17 cellular contexts compared by ENCODE assay signal in the genomic region with DNA sequence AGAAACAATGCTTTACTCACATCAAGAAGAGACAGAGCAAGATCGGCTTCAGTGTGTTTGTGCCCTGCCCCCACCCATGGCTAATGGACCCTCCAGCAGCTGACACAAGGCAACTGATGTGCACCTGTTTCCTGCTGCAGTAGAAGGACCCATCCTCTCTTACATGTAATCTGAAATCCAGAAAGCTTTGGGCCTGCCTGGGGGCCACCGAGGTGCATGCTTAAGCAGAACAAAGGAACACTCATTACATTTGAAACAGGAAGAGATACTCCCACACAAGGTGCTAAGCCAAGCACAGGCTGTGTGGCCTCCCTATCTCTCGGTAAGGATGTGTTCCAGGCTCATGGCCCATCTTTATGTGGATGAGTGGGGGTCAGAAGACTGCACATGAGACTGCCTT.
DNase-seq lines count a peak whose midpoint lies in the region; ATAC-seq and TF ChIP-seq lines count a peak whose summit lies in the region.
"Had no signal": no experiment of that assay in that cellular context is flagged by ENCODE, and none has a peak within 500 bp of the region (broad histone marks: within the 10 kb centered on the region; RNA-seq: fewer than 3 reads in every experiment).

No MANE protein-coding gene starts in this region.

- H3K27ac Mint-ChIP-seq in chondrocyte (ENCODE audit: unreplicated experiment) = no peak overlapping the region
- H3K27ac Mint-ChIP-seq: activated CD8-positive, alpha-beta T cell treated with anti-CD3 and anti-CD28 coated beads for 36 hours; memory B cell had no signal

- H3K36me3 ChIP-seq in SJCRH30 = no peaks in the 10 kb centered on the region; the same call in 1 of the 2 replicates
- H3K36me3 ChIP-seq: right lobe of liver had no signal

- POLR2A ChIA-PET in RWPE1 (lab: Yijun Ruan, JAX; ENCODE audit: low non-redundant PET) = no interaction called here

- H3K9me3 ChIP-seq in SJCRH30 (replicated peaks) = no peaks in the 10 kb centered on the region; the same call in 1 of the 2 replicates
- H3K9me3 ChIP-seq: right lobe of liver had no signal

- DNase-seq in SJCRH30 (peak; percentile 93 to 96), chondrocyte (ENCODE audit: low spot score) (no peak), RWPE1 (ENCODE audit: low spot score) (no peak), cerebellar nuclear complex (lab: John Stamatoyannopoulos, UW) (no peak), SIG-M5 treated with dmso at 0.1 percent for 504 hours (lab: John Stamatoyannopoulos, UW; ENCODE audit: unreplicated experiment) (no peak)
- DNase-seq: activated CD8-positive, alpha-beta T cell treated with anti-CD3 and anti-CD28 coated beads for 36 hours; aorta; DMS53; NCI-H446 treated with DMSO at 0.1 percent for 48 hours; right lobe of liver; stimulated activated CD4-positive, alpha-beta T cell treated with anti-CD3 and anti-CD28 coated beads, Interleukin-4, amount 100 ng/mL, for 4 hours; stimulated activated naive CD4-positive, alpha-beta T cell treated with Interleukin-2 at 50 U/mL for 16 hours; T1000 had no signal

- CTCF ChIA-PET in RWPE1 (lab: Yijun Ruan, JAX) = no interaction called here

- no peaks in the 10 kb centered on the region for H3K27me3 ChIP-seq in SJCRH30
- H3K27me3 ChIP-seq: right lobe of liver had no signal

- peaks cover 36% of the 10 kb centered on the region for H3K4me1 ChIP-seq in SJCRH30
- H3K4me1 ChIP-seq: right lobe of liver had no signal

- H3K36me3 Mint-ChIP-seq in chondrocyte (ENCODE audit: low read depth) = no peaks in the 10 kb centered on the region
- H3K36me3 Mint-ChIP-seq: memory B cell had no signal

- peaks cover 5% of the 10 kb centered on the region for H3K27me3 Mint-ChIP-seq in chondrocyte (ENCODE audit: low read depth)
- H3K27me3 Mint-ChIP-seq: activated CD8-positive, alpha-beta T cell treated with anti-CD3 and anti-CD28 coated beads for 36 hours; memory B cell had no signal

- H3K27ac ChIP-seq in SJCRH30 = peak overlapping the region; percentile 99
- H3K27ac ChIP-seq in RWPE1 = no peak overlapping the region; the same call in 1 of the 2 replicates
- H3K27ac ChIP-seq: right lobe of liver had no signal

- no peaks in the 10 kb centered on the region for H3K4me1 Mint-ChIP-seq in chondrocyte (ENCODE audit: low read depth)
- H3K4me1 Mint-ChIP-seq: memory B cell had no signal

- TF ChIP-seq CTCF in GM12875 (IDR thresholded peaks at IDR 0.05; ENCODE audit: borderline replicate concordance, insufficient read depth, low read depth, low read length) = no peak
- TF ChIP-seq CTCF in chondrocyte (IDR thresholded peaks at IDR 0.05) = no peak
- TF ChIP-seq CTCF in RWPE1 (conservative IDR thresholded peaks at IDR 0.05; ENCODE audit: low read depth) = no peak

- peak overlapping the region; percentile 5 for H3K4me3 ChIP-seq in GM12875 (ENCODE audit: low read depth, low read length)
- no peak overlapping the region; the same call in 1 of the 2 replicates for H3K4me3 ChIP-seq in SJCRH30
- H3K4me3 ChIP-seq: right lobe of liver had no signal

- H3K9me3 Mint-ChIP-seq in chondrocyte (ENCODE audit: low read depth) = no peaks in the 10 kb centered on the region

- ATAC-seq in GM21529 (IDR thresholded peaks at IDR 0.05; ENCODE audit: unreplicated experiment) = peak; percentile 73
- ATAC-seq in HG03103 (IDR thresholded peaks at IDR 0.05; ENCODE audit: low read depth, unreplicated experiment) = peak; percentile 50
- ATAC-seq: activated CD8-positive, alpha-beta T cell treated with anti-CD3 and anti-CD28 coated beads for 36 hours; right lobe of liver had no signal

- H3K4me3 Mint-ChIP-seq in chondrocyte (ENCODE audit: unreplicated experiment) = no peak overlapping the region
- H3K4me3 Mint-ChIP-seq: activated CD8-positive, alpha-beta T cell treated with anti-CD3 and anti-CD28 coated beads for 36 hours; memory B cell had no signal

Comparison
In these comparisons a context has a peak if more than half of its experiments do, and no peak if none do; other contexts are left out.
1. DNase-seq: peak in SJCRH30 (2 of 2); none in chondrocyte (single experiment), RWPE1 (single experiment), cerebellar nuclear complex (0 of 2) and SIG-M5 treated with dmso at 0.1 percent for 504 hours (single experiment).